ENCODE assay signal across 8 cellular contexts in the genomic region with DNA sequence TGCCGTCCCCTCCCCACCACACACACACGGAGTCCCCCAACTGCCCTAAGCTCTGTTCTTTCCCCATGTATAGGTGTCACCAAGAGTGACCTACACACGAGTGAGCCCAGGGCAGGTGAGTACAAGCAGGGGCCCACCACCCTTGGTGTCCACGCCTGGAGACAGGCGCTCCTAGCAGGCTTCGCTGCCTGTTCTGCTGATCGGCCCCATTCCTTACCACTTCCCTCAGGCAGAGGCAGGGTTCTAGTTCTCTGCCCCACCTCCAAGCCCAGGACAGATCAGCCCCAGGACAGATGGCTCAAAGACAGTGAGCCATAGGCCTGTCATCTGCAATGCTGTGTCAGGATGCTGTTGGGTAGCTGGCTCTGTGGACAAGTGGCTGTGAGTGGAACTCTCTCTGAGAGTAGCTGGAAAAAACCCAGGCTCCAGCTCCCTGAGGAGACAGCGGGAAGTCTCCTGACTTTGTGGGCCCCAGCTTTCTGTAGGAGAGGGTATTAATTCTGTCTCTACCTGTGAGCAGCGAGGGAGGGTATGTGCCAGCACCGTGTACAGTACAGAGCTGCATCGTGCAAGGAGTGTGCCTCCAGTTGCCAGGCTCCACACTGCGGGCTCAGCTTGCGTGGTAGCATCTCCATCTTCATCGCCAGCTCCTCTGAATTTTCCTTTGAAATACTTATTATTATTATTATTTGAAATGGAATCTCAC. TPM values are rescaled to one million over a fixed set of nuclear protein-coding genes. Genes with fewer than 3 reads are reported as not detected.
DNase-seq lines count a peak whose midpoint lies in the region; ATAC-seq and TF ChIP-seq lines count a peak whose summit lies in the region.

No MANE protein-coding gene starts in this region.

- peak overlapping the region; percentile 91 for H2BK120ac ChIP-seq in trophoblast cell (ENCODE audit: insufficient read depth, low read length, poor library complexity)

- H3K23ac ChIP-seq in trophoblast cell (ENCODE audit: low read length), result no peak overlapping the region

- peak overlapping the region; percentile 98 for H3K27ac ChIP-seq in RWPE1
- H3K27ac ChIP-seq in esophagus muscularis mucosa (replicated peaks in 1 of 4), result peak overlapping the region; percentile 85 to 91 (median 89)
- no peak overlapping the region for H3K27ac ChIP-seq in trophoblast cell (ENCODE audit: low read depth, low read length)

- TF ChIP-seq EP300 in esophagus muscularis mucosa (IDR thresholded peaks at IDR 0.05), result no peak

- H4K91ac ChIP-seq in trophoblast cell (ENCODE audit: low read depth, low read length), result no peak overlapping the region

- H3K79me1 ChIP-seq in trophoblast cell (ENCODE audit: low read length), result peaks cover 11% of the 10 kb centered on the region

- H3K4me3 ChIP-seq in GM12875 (ENCODE audit: low read depth, low read length) (peak overlapping the region; percentile 84), esophagus muscularis mucosa (peak overlapping the region; percentile 68 to 78 (median 71)), trophoblast cell (ENCODE audit: low read depth, low read length) (peak overlapping the region; percentile 74)

- peak overlapping the region; percentile 89 for H3K4me2 ChIP-seq in trophoblast cell (ENCODE audit: low read length)

- H3K18ac ChIP-seq in trophoblast cell (ENCODE audit: low read length), result peak overlapping the region; percentile 87

- peak overlapping the region; percentile 90 for H4K12ac ChIP-seq in trophoblast cell (ENCODE audit: low read depth, low read length)

- CTCF ChIA-PET in RWPE1 (lab: Yijun Ruan, JAX), result interaction anchor here (1.0 to 1.7 kb wide), 2 partner anchors 22 to 39 kb away, joined by 3 to 4 read pairs; no protein-coding TSS in a partner anchor

- intact Hi-C loops in esophagus muscularis mucosa (cut with DNase I), result no loop called here

- no peak for TF ChIP-seq POLR2A in esophagus muscularis mucosa (IDR thresholded peaks at IDR 0.05; ENCODE audit: low read depth)

- POLR2A ChIA-PET in RWPE1 (lab: Yijun Ruan, JAX; ENCODE audit: low non-redundant PET), result interaction anchor here (0.5 kb wide), 1 partner anchor 13 kb away, joined by 6 read pairs; no protein-coding TSS in a partner anchor

- TF ChIP-seq CTCF in GM12875 (IDR thresholded peaks at IDR 0.05; ENCODE audit: borderline replicate concordance, insufficient read depth, low read depth, low read length) (no peak), RWPE1 (conservative IDR thresholded peaks at IDR 0.05; ENCODE audit: low read depth) (no peak), esophagus muscularis mucosa (IDR thresholded peaks at IDR 0.05) (no peak)

- H2BK5ac ChIP-seq in trophoblast cell (ENCODE audit: low read depth, low read length, poor library complexity), result no peak overlapping the region

- H4K8ac ChIP-seq in trophoblast cell (ENCODE audit: low read depth, low read length), result peak overlapping the region; percentile 93

- peak overlapping the region; percentile 58 for H2AK5ac ChIP-seq in trophoblast cell (ENCODE audit: low read length)

- H3K4ac ChIP-seq in trophoblast cell (ENCODE audit: low read depth, low read length), result peak overlapping the region; percentile 64

- H2AFZ ChIP-seq in trophoblast cell (ENCODE audit: insufficient read depth, low read length, poor library complexity), result peak overlapping the region; percentile 95

- H3K9me3 ChIP-seq in esophagus muscularis mucosa (no peaks in the 10 kb centered on the region), trophoblast cell (ENCODE audit: insufficient read depth, low read depth, low read length) (peaks cover 2% of the 10 kb centered on the region)

- peak overlapping the region; percentile 25 for H3K9ac ChIP-seq in trophoblast cell (ENCODE audit: low read length)

- peaks cover 7% of the 10 kb centered on the region for H3K79me2 ChIP-seq in trophoblast cell (ENCODE audit: control insufficient read depth, insufficient read depth, low read length, poor library complexity)

- DNase-seq in RWPE1 (ENCODE audit: low spot score), result peak; percentile 19
- DNase-seq in esophagus muscularis mucosa (ENCODE audit: extremely low spot score), result no peak
- peak; percentile 51 to 53 for DNase-seq in trophoblast cell
- DNase-seq in NCI-H748 (lab: John Stamatoyannopoulos, UW; ENCODE audit: unreplicated experiment), result no peak
- no peak for DNase-seq in SKM-1 treated with dmso at 0.1 percent for 144 hours (lab: John Stamatoyannopoulos, UW; ENCODE audit: unreplicated experiment)
- no peak for DNase-seq in NCI-H345 (lab: John Stamatoyannopoulos, UW)

- H3K27me3 ChIP-seq in esophagus muscularis mucosa (no peaks in the 10 kb centered on the region), trophoblast cell (ENCODE audit: insufficient read depth, low read length) (peaks cover 11% of the 10 kb centered on the region)

- 66% methylated on average over 13 of the region's 14 CpGs for WGBS in esophagus muscularis mucosa
- no CpG with 5 or more reads among the region's 14 CpGs for WGBS in trophoblast cell (ENCODE audit: extremely low coverage, insufficient coverage, insufficient read length)

- ATAC-seq in GM21381 (IDR thresholded peaks at IDR 0.05; ENCODE audit: unreplicated experiment), result no peak

- H3K36me3 ChIP-seq in esophagus muscularis mucosa (peaks cover 5 to 27% (median 9%) of the 10 kb centered on the region in 4 donors), trophoblast cell (ENCODE audit: control insufficient read depth in 1 of 2, insufficient read depth in 2 of 2, low read length in 2 of 2) (peaks cover 21 to 22% of the 10 kb centered on the region in 2 experiments)

- no peak overlapping the region for H2BK12ac ChIP-seq in trophoblast cell (ENCODE audit: low read length)

- peak overlapping the region; percentile 85 for H3K14ac ChIP-seq in trophoblast cell (ENCODE audit: low read length)

- peaks cover 37 to 81% (median 67%) of the 10 kb centered on the region in 4 donors for H3K4me1 ChIP-seq in esophagus muscularis mucosa
- peaks cover 18 to 27% of the 10 kb centered on the region in 2 experiments for H3K4me1 ChIP-seq in trophoblast cell (ENCODE audit: control insufficient read depth in 1 of 2, insufficient read depth in 2 of 2, low read length in 2 of 2)

RNA-seq across cellular contexts. Expression of a gene that starts 0.9 kb away (rescaled TPM):
- total RNA-seq in esophagus muscularis mucosa, result 10 to 100 TPM; 40.9 to 72.6 (median 55.7) TPM
- polyA plus RNA-seq in trophoblast cell (2013), result 17.1 and 19.5 TPM in 2 replicates

RNA-seq across cellular contexts. Expression of a gene that starts 2.6 kb away (rescaled TPM):
- total RNA-seq in esophagus muscularis mucosa, result 10 to 100 TPM in 3 of 4 donors, 1 to 10 TPM in 1; 6.8 to 18.3 (median 11.9) TPM
- polyA plus RNA-seq in trophoblast cell (2013), result 2.3 and 2.8 TPM in 2 replicates

RNA-seq across cellular contexts. Expression of a gene that starts 20.1 kb away (rescaled TPM):
- total RNA-seq in esophagus muscularis mucosa, result 10 to 100 TPM; 28.7 to 50.4 (median 39.9) TPM
- 33.6 and 35.0 TPM in 2 replicates for polyA plus RNA-seq in trophoblast cell (2013)

RNA-seq across cellular contexts. Expression of a gene that starts 23.5 kb away (rescaled TPM):
- 10 to 100 TPM in 3 of 4 donors, 1 to 10 TPM in 1; 8.0 to 16.1 (median 13.4) TPM for total RNA-seq in esophagus muscularis mucosa
- polyA plus RNA-seq in trophoblast cell (2013), result 1.6 and 1.9 TPM in 2 replicates

RNA-seq across cellular contexts. Expression of a gene that starts 53.3 kb away (rescaled TPM):
- 10 to 100 TPM; 43.7 to 67.7 (median 46.9) TPM for total RNA-seq in esophagus muscularis mucosa
- polyA plus RNA-seq in trophoblast cell (2013), result 10.5 and 11.5 TPM in 2 replicates

Comparison
In these comparisons a context has a peak if more than half of its experiments do, and no peak if none do; other contexts are left out.
1. DNase-seq: peak in RWPE1 (single experiment) and trophoblast cell (2 of 2); none in esophagus muscularis mucosa (single experiment), NCI-H748 (single experiment), SKM-1 treated with dmso at 0.1 percent for 144 hours (single experiment) and NCI-H345 (single experiment).
2. Peak in every context shown above with its lines, with median percentiles within 50 percentile points of each other: H3K4me3 ChIP-seq.